In the genomic region with DNA sequence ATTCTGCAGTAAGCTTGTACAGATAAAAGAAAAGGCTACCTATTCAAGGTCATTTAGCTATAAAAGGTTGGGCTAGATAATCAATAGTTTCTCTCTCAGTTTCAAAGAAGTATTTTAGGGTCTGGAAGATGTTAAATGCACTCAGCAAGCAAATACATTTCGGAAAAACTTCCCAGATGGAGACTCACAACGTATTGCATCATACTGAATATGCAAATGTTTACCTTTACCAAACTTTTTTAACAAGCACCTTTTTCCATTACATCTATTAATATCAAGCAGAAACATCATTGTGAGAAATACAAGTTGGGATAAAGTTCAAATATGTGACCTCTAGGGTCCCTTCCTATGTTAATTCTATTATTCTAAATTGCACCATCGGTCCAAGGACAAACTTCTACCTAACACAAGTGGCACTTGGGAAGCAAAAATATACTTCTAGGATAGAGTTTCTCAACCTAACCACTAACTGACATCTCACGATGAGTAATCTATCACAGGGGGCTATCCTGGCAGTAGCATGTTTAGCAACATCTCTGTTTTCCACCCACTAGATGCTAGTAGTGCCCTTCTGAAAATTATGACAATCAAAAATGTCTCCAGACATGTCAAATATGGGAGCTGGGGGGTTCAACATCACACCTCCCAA, we compare ENCODE assay signal across 1 cellular context.
TF ChIP-seq lines count a peak whose summit lies in the region.

No MANE protein-coding gene starts in this region.

TF ChIP-seq in HEK293, 187 proteins besides CTCF, POLR2A, EP300 and RAD21 (continued from another document):
- TF ChIP-seq HIC1 (tag by site-specific recombination; IDR thresholded peaks at IDR 0.05) (0 out of 2 replicates have a peak, but pooled peaks have one; percentile 27), ZNF704 (tag by site-specific recombination; IDR thresholded peaks at IDR 0.05) (no peak), ZNF670 (tag by site-specific recombination; IDR thresholded peaks at IDR 0.05; ENCODE audit: low read depth) (no peak), ZSCAN16 (tag by site-specific recombination; IDR thresholded peaks at IDR 0.05) (no peak), ZNF660 (tag by site-specific recombination; IDR thresholded peaks at IDR 0.05) (0 out of 2 replicates have a peak, but pooled peaks have one; percentile 11), GLIS2 (tag by site-specific recombination; IDR thresholded peaks at IDR 0.05) (no peak), ZNF548 (tag by site-specific recombination; IDR thresholded peaks at IDR 0.05) (no peak), ZEB2 (tag by site-specific recombination; IDR thresholded peaks at IDR 0.05) (peak; percentile 44; the same call in 1 of the 2 replicates), ZNF624 (tag by site-specific recombination; IDR thresholded peaks at IDR 0.05) (no peak), ZBTB8A (tag by site-specific recombination; IDR thresholded peaks at IDR 0.05) (no peak), ZNF433 (tag by site-specific recombination; IDR thresholded peaks at IDR 0.05; ENCODE audit: low read depth) (no peak), ZNF37A (tag by site-specific recombination; IDR thresholded peaks at IDR 0.05) (no peak), PATZ1 (tag by site-specific recombination; IDR thresholded peaks at IDR 0.05) (peak; percentile 64), ELK4 (IDR thresholded peaks at IDR 0.05; ENCODE audit: borderline replicate concordance, low read depth, low read length) (no peak), ZNF585B (tag by site-specific recombination; IDR thresholded peaks at IDR 0.05) (no peak)
- TF ChIP-seq, protein P1, sequence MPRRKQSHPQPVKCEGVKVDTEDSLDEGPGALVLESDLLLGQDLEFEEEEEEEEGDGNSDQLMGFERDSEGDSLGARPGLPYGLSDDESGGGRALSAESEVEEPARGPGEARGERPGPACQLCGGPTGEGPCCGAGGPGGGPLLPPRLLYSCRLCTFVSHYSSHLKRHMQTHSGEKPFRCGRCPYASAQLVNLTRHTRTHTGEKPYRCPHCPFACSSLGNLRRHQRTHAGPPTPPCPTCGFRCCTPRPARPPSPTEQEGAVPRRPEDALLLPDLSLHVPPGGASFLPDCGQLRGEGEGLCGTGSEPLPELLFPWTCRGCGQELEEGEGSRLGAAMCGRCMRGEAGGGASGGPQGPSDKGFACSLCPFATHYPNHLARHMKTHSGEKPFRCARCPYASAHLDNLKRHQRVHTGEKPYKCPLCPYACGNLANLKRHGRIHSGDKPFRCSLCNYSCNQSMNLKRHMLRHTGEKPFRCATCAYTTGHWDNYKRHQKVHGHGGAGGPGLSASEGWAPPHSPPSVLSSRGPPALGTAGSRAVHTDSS (tag by site-specific recombination; IDR thresholded peaks at IDR 0.05) = no peak
- TF ChIP-seq, protein P2, sequence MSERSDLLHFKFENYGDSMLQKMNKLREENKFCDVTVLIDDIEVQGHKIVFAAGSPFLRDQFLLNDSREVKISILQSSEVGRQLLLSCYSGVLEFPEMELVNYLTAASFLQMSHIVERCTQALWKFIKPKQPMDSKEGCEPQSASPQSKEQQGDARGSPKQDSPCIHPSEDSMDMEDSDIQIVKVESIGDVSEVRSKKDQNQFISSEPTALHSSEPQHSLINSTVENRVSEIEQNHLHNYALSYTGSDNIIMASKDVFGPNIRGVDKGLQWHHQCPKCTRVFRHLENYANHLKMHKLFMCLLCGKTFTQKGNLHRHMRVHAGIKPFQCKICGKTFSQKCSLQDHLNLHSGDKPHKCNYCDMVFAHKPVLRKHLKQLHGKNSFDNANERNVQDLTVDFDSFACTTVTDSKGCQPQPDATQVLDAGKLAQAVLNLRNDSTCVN (tag by site-specific recombination; optimal IDR thresholded peaks at IDR 0.05) = no peak
